In genomic region chr7:1246871-1247526, GRCh38 we compare ENCODE assay signal across 1 cellular context.
TF ChIP-seq lines count a peak whose summit lies in the region.

No MANE protein-coding gene starts in this region.

TF ChIP-seq in neural cell, 6 proteins besides CTCF, POLR2A, EP300 and RAD21:
- TF ChIP-seq REST (IDR thresholded peaks at IDR 0.05; ENCODE audit: borderline replicate concordance) (no peak), EZH2 (IDR thresholded peaks at IDR 0.05; ENCODE audit: borderline replicate concordance, insufficient read depth, low read length, poor library complexity, severe bottlenecking) (peak; percentile 14), POLR2AphosphoS5 (IDR thresholded peaks at IDR 0.05) (no peak), TAF1 (IDR thresholded peaks at IDR 0.05; ENCODE audit: low read depth) (no peak), MXI1 (conservative IDR thresholded peaks at IDR 0.05; ENCODE audit: poor library complexity, severe bottlenecking) (no peak), SMC3 (conservative IDR thresholded peaks at IDR 0.05; ENCODE audit: poor library complexity) (no peak)
